13 cellular contexts compared by ENCODE assay signal in the genomic region with DNA sequence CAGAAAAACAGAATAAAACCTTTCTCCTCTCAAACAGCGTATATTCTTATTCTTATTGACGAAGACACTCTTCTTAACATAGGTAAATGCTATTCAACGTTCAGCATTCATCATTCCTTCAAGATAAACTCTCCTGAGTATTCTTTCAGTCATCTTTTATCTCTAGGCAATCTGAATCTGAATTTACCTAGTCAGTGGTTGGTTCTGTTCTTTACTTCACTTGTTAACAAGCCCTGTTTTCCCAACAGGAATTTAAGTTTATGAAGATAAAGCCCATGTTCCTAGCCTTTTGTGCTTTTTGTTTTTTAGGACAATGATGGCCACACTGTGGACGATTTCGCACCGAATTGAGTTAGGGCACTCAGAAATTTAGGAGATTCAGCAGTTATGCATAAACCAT. TPM values are rescaled to one million over a fixed set of nuclear protein-coding genes. Genes with fewer than 3 reads are reported as not detected.
DNase-seq lines count a peak whose midpoint lies in the region; ATAC-seq, FAIRE-seq and TF ChIP-seq lines count a peak whose summit lies in the region.
"Had no signal": no experiment of that assay in that cellular context is flagged by ENCODE, and none has a peak within 500 bp of the region (broad histone marks: within the 10 kb centered on the region; RNA-seq: fewer than 3 reads in every experiment).

No MANE protein-coding gene starts in this region.

- H3K27me3 Mint-ChIP-seq in CD4-positive, alpha-beta T cell = no peaks in the 10 kb centered on the region
- H3K27me3 Mint-ChIP-seq in activated CD8-positive, alpha-beta T cell treated with anti-CD3 and anti-CD28 coated beads for 36 hours = no peaks in the 10 kb centered on the region
- H3K27me3 Mint-ChIP-seq in memory B cell = no peaks in the 10 kb centered on the region

- H3K4me3 Mint-ChIP-seq in CD4-positive, alpha-beta T cell = peak overlapping the region; percentile 92
- peak overlapping the region; percentile 91 for H3K4me3 Mint-ChIP-seq in activated CD8-positive, alpha-beta T cell treated with anti-CD3 and anti-CD28 coated beads for 36 hours
- peak overlapping the region; percentile 86 for H3K4me3 Mint-ChIP-seq in memory B cell
- H3K4me3 Mint-ChIP-seq: neural crest cell had no signal

- H3K36me3 ChIP-seq in stomach = peaks cover 0 to 4% (median 0%) of the 10 kb centered on the region in 4 donors

- DNase-seq in CD4-positive, alpha-beta T cell = no peak
- no peak for DNase-seq in GM12892 (ENCODE audit: insufficient read length)
- no peak for DNase-seq in activated CD8-positive, alpha-beta T cell treated with anti-CD3 and anti-CD28 coated beads for 36 hours
- DNase-seq in memory B cell (ENCODE audit: low spot score in 2 of 2) = no peak
- no peak for DNase-seq in stimulated activated CD4-positive, alpha-beta T cell treated with anti-CD3 and anti-CD28 coated beads, Interleukin-15, amount 100 ng/mL, for 24 hours
- DNase-seq in stomach = no peak
- no peak for DNase-seq in NOMO-1 (lab: John Stamatoyannopoulos, UW; ENCODE audit: unreplicated experiment in 2 of 2)
- DNase-seq: COR-L47, KBM-7, small intestine had no signal

- H3K27ac Mint-ChIP-seq in CD4-positive, alpha-beta T cell = peak overlapping the region; percentile 94
- peak overlapping the region; percentile 86 for H3K27ac Mint-ChIP-seq in activated CD8-positive, alpha-beta T cell treated with anti-CD3 and anti-CD28 coated beads for 36 hours
- peak overlapping the region; percentile 99 for H3K27ac Mint-ChIP-seq in memory B cell

- WGBS in stomach, 5 donors = 57 to 79% (median 71%) methylated on average over 6 of the region's 6 CpGs

- CTCF ChIA-PET in CD4-positive, alpha-beta T cell (lab: Charles Lee) = interaction anchor here (1.0 to 3.6 kb wide), 6 partner anchors 10 to 43 kb away, joined by 3 to 17 read pairs (median 4); no protein-coding TSS in a partner anchor
- CTCF ChIA-PET in activated CD8-positive, alpha-beta T cell treated with anti-CD3 and anti-CD28 coated beads for 36 hours (lab: Charles Lee) = interaction anchor here (0.7 to 3.9 kb wide), 4 partner anchors 19 to 40 kb away, joined by 3 to 20 read pairs (median 8); no protein-coding TSS in a partner anchor

- TF ChIP-seq POLR2A in GM12892 (IDR thresholded peaks at IDR 0.05; ENCODE audit: low read depth, low read length) = no peak
- TF ChIP-seq POLR2A in stomach (IDR thresholded peaks at IDR 0.05) = no peak

- no peaks in the 10 kb centered on the region for H3K9me3 Mint-ChIP-seq in CD4-positive, alpha-beta T cell
- no peaks in the 10 kb centered on the region for H3K9me3 Mint-ChIP-seq in activated CD8-positive, alpha-beta T cell treated with anti-CD3 and anti-CD28 coated beads for 36 hours
- no peaks in the 10 kb centered on the region for H3K9me3 Mint-ChIP-seq in memory B cell
- H3K9me3 Mint-ChIP-seq: neural crest cell had no signal

- intact Hi-C loops in CD4-positive, alpha-beta T cell (cut with DNase I, micrococcal nuclease) = loop anchor here (5.0 to 10.0 kb wide), 3 partner anchors 39 to 1259 kb away; a partner anchor contains a TSS
- intact Hi-C loops in activated CD8-positive, alpha-beta T cell treated with anti-CD3 and anti-CD28 coated beads for 36 hours (cut with micrococcal nuclease) = loop anchor here (10.0 kb wide), 1 partner anchor 51 kb away; no protein-coding TSS in a partner anchor
- intact Hi-C loops in stomach (cut with DNase I; ENCODE audit: low total_unique reads) = no loop called here

- peaks cover 57% of the 10 kb centered on the region for H3K36me3 Mint-ChIP-seq in CD4-positive, alpha-beta T cell (ENCODE audit: low read depth)
- H3K36me3 Mint-ChIP-seq in activated CD8-positive, alpha-beta T cell treated with anti-CD3 and anti-CD28 coated beads for 36 hours (ENCODE audit: low read depth) = peaks cover 38% of the 10 kb centered on the region
- peaks cover 17% of the 10 kb centered on the region for H3K36me3 Mint-ChIP-seq in memory B cell

- H3K4me3 ChIP-seq in stomach = no peak overlapping the region

- peak; percentile 61 for FAIRE-seq in GM12892 (lab: Jason Lieb, UNC)
- FAIRE-seq: RCC 7860, small intestine had no signal

- peak overlapping the region; percentile 56 for H3K27ac ChIP-seq in CD4-positive, alpha-beta T cell (ENCODE audit: low read depth, low read length)
- H3K27ac ChIP-seq in stomach = peak overlapping the region in 2 of 5 donors; percentile 58 to 92

- H3K4me1 ChIP-seq in stomach = peaks cover 8 to 86% (median 40%) of the 10 kb centered on the region in 4 donors

- no peak for TF ChIP-seq EP300 in stomach (IDR thresholded peaks at IDR 0.05)

- peaks cover 64% of the 10 kb centered on the region for H3K4me1 Mint-ChIP-seq in CD4-positive, alpha-beta T cell (ENCODE audit: low read depth)
- H3K4me1 Mint-ChIP-seq in activated CD8-positive, alpha-beta T cell treated with anti-CD3 and anti-CD28 coated beads for 36 hours (ENCODE audit: low read depth) = peaks cover 42% of the 10 kb centered on the region
- H3K4me1 Mint-ChIP-seq in memory B cell = peaks cover 34% of the 10 kb centered on the region

- no peak for TF ChIP-seq CTCF in CD4-positive, alpha-beta T cell (IDR thresholded peaks at IDR 0.05)
- no peak for TF ChIP-seq CTCF in activated CD8-positive, alpha-beta T cell treated with anti-CD3 and anti-CD28 coated beads for 36 hours (IDR thresholded peaks at IDR 0.05)
- TF ChIP-seq CTCF in stomach (IDR thresholded peaks at IDR 0.05) = no peak

- no peaks in the 10 kb centered on the region for H3K27me3 ChIP-seq in CD4-positive, alpha-beta T cell (ENCODE audit: control insufficient read depth, insufficient read depth, low read length)
- no peaks in the 10 kb centered on the region for H3K27me3 ChIP-seq in stomach

- ATAC-seq in CD4-positive, alpha-beta T cell (ENCODE audit: poor library complexity) = no peak
- ATAC-seq in activated CD8-positive, alpha-beta T cell treated with anti-CD3 and anti-CD28 coated beads for 36 hours = no peak
- ATAC-seq in memory B cell (ENCODE audit: low read depth) = no peak
- ATAC-seq in HG03139 (IDR thresholded peaks at IDR 0.05; ENCODE audit: unreplicated experiment) = no peak

- POLR2A ChIA-PET in CD4-positive, alpha-beta T cell (lab: Charles Lee) = interaction anchor here (1.0 to 9.3 kb wide), 13 partner anchors 9 to 94 kb away, joined by 3 to 152 read pairs (median 6); a partner anchor contains a TSS
- POLR2A ChIA-PET in activated CD8-positive, alpha-beta T cell treated with anti-CD3 and anti-CD28 coated beads for 36 hours (lab: Charles Lee) = interaction anchor here (0.9 to 6.6 kb wide), 7 partner anchors 8 to 72 kb away, joined by 3 to 102 read pairs (median 15); a partner anchor contains a TSS

- no peaks in the 10 kb centered on the region for H3K9me3 ChIP-seq in CD4-positive, alpha-beta T cell (ENCODE audit: control insufficient read depth, low read length)
- H3K9me3 ChIP-seq in stomach = no peaks in the 10 kb centered on the region

RNA-seq across cellular contexts. Expression of a gene that starts 3.2 kb away (rescaled TPM):
- total RNA-seq in CD4-positive, alpha-beta T cell = 100 to 1,000 TPM; 354 to 358 TPM
- 57.3 TPM for polyA plus RNA-seq in GM12892 (2012; ENCODE audit: missing spikeins)
- total RNA-seq in activated CD8-positive, alpha-beta T cell treated with anti-CD3 and anti-CD28 coated beads for 36 hours = 10 to 100 TPM; 85.2 to 88.2 TPM
- total RNA-seq in stomach = 100 to 1,000 TPM in 1 of 5 donors, 10 to 100 TPM in 4; 13.3 to 113 (median 49.7) TPM
- polyA plus RNA-seq in stomach = 10 to 100 TPM; 10.9 to 31.8 (median 19.8) TPM

RNA-seq across cellular contexts. Expression of a gene that starts 45.4 kb away (rescaled TPM):
- 1 to 10 TPM; 6.9 to 7.4 TPM for total RNA-seq in CD4-positive, alpha-beta T cell
- 19.7 TPM for polyA plus RNA-seq in GM12892 (2012; ENCODE audit: missing spikeins)
- 10 to 100 TPM in 1 of 2 experiments, 1 to 10 TPM in 1; 9.6 to 11.8 TPM for total RNA-seq in activated CD8-positive, alpha-beta T cell treated with anti-CD3 and anti-CD28 coated beads for 36 hours
- 10 to 100 TPM in 2 of 5 donors, 1 to 10 TPM in 2, under 1 TPM in 1; 0.58 to 18.9 (median 8.5) TPM for total RNA-seq in stomach
- polyA plus RNA-seq in stomach = 10 to 100 TPM in 1 of 3 donors, 1 to 10 TPM in 2; 8.7 to 15.7 (median 9.9) TPM
